20 cellular contexts compared by ENCODE assay signal in genomic region chr9:123691904-123692303, GRCh38.
"Had no signal": no experiment of that assay in that cellular context is flagged by ENCODE, and none has a peak within 500 bp of the region (broad histone marks: within the 10 kb centered on the region; RNA-seq: fewer than 3 reads in every experiment).

No MANE protein-coding gene starts in this region.

- H3K4me2 ChIP-seq: KMS-11 had no signal

- H3K27me3 ChIP-seq: SJSA1 had no signal

- H3K36me3 ChIP-seq: SJSA1 had no signal

- H3K4me3 ChIP-seq: SJSA1, SK-N-MC had no signal

- H3K4me1 ChIP-seq: SJSA1 had no signal

- DNase-seq: IMR-90, Kasumi-1, MM.1S, NCI-H1092 treated with DMSO at 0.1 percent for 48 hours, NCI-H1436, NCI-H187 treated with DMSO at 0.1 percent for 48 hours, NCI-H2029 treated with DMSO at 0.1 percent for 48 hours, NCI-H2171, NCI-H226, NCI-H446, NCI-H510A, NCI-H524 treated with DMSO at 0.1 percent for 48 hours, NCI-H774, Right ventricle myocardium superior, RPMI8226, SIG-M5 had no signal

- H3K9ac ChIP-seq: KMS-11 had no signal

- FAIRE-seq: RCC 7860 had no signal

- H3K27ac ChIP-seq: KMS-11, SJSA1, SK-N-MC had no signal

- H3K9me3 ChIP-seq: SJSA1 had no signal
